Comparison of ENCODE assay signal across 12 cellular contexts in the genomic region with DNA sequence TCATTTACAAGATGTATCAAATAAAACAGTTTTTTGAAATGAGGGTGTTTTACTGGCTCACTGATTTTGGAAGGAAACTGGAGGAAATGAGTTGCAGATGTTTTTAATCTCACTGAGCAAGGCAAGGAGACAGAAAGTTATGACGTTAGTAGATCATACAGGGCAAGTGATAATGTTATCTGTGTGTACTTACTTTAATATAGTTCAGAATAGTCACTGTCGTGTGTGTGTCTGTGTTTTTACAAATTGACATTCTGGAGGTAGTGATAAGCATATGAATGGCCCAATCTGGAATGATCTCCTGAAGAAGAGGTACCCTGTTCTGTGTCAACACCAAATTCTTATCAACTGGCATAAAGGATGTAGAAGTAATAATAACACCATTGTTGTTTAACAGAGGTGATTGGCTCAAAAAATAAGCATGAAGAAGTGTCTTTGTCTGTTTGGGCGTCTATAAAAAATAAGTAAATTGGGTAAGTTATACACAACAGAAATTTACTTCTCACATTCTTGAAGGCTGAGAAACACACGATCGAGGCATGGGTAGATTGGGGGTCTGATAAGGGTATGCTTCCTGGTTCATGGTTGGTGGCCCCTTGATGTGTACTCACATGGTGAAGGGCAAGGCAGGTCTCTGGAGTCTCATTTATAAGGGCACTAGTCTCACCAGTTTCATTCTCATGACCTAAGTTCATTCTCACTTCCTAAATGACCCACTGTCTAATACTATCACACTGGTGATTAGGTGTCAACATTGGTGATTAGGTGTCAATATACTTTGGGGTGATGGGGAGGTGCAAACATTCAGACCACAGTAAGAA. TPM values are rescaled to one million over a fixed set of nuclear protein-coding genes. Genes with fewer than 3 reads are reported as not detected.
DNase-seq lines count a peak whose midpoint lies in the region; ATAC-seq and TF ChIP-seq lines count a peak whose summit lies in the region.
"Had no signal": no experiment of that assay in that cellular context is flagged by ENCODE, and none has a peak within 500 bp of the region (broad histone marks: within the 10 kb centered on the region; RNA-seq: fewer than 3 reads in every experiment).

No MANE protein-coding gene starts in this region.

- H3K36me3 ChIP-seq in right atrium auricular region = no peaks in the 10 kb centered on the region

- H3K27me3 Mint-ChIP-seq in HFFc6 (ENCODE audit: insufficient read depth) = 0 out of 2 replicates have a peak, but pooled peaks cover 3% of the 10 kb centered on the region

- no peaks in the 10 kb centered on the region for H3K27me3 ChIP-seq in right atrium auricular region

- peaks cover 0 to 10% of the 10 kb centered on the region in 2 donors for H3K9me3 ChIP-seq in right atrium auricular region

- no peak overlapping the region for H3K4me3 Mint-ChIP-seq in HFFc6

- POLR2A ChIA-PET in GM10248 (lab: Yijun Ruan, JAX) = no interaction called here

- CTCF ChIA-PET in GM10248 (lab: Yijun Ruan, JAX) = no interaction called here

- peaks cover 8% of the 10 kb centered on the region; the same call in 1 of the 2 replicates for H3K9me3 Mint-ChIP-seq in HFFc6

- intact Hi-C loops in lower leg skin (cut with DNase I; ENCODE audit: low total_unique reads) = no loop called here

- no peaks in the 10 kb centered on the region for H3K4me1 ChIP-seq in right atrium auricular region

- no peak overlapping the region for H3K4me3 ChIP-seq in right atrium auricular region
- H3K4me3 ChIP-seq in lower leg skin (ENCODE audit: low read depth, poor library complexity, severe bottlenecking) = no peak overlapping the region

- DNase-seq in GM10248 (ENCODE audit: extremely low spot score) (peak; percentile 18), right atrium auricular region (ENCODE audit: low spot score) (no peak), lower leg skin (ENCODE audit: low spot score in 2 of 2) (no peak), HFFc6 (no peak), SW480 (ENCODE audit: low spot score) (no peak), NCI-H446 treated with DMSO at 0.1 percent for 48 hours (lab: John Stamatoyannopoulos, UW) (no peak)
- DNase-seq: foreskin melanocyte; stimulated activated CD4-positive, alpha-beta T cell treated with anti-CD3 and anti-CD28 coated beads, Interleukin-4, amount 100 ng/mL, for 24 hours had no signal

- peak overlapping the region; percentile 1 to 11 for H3K27ac ChIP-seq in right atrium auricular region

- no peaks in the 10 kb centered on the region for H3K36me3 Mint-ChIP-seq in HFFc6 (ENCODE audit: low read depth)

- peak; percentile 70 for ATAC-seq in GM21447 (IDR thresholded peaks at IDR 0.05; ENCODE audit: unreplicated experiment)
- ATAC-seq in HG03565 (IDR thresholded peaks at IDR 0.05; ENCODE audit: unreplicated experiment) = peak; percentile 60

- H3K4me1 Mint-ChIP-seq in HFFc6 (ENCODE audit: low read depth) = peaks cover 7% of the 10 kb centered on the region

- 62 to 69% methylated on average over 5 of the region's 5 CpGs for WGBS in lower leg skin, 2 donors

- no peak for TF ChIP-seq POLR2A in lower leg skin (IDR thresholded peaks at IDR 0.05)

- TF ChIP-seq CTCF in GM10248 (IDR thresholded peaks at IDR 0.05; ENCODE audit: control extremely low read depth, extremely low read depth, low read depth, missing control alignments) (no peak), right atrium auricular region (IDR thresholded peaks at IDR 0.05) (no peak), lower leg skin (IDR thresholded peaks at IDR 0.05) (no peak), HFFc6 (IDR thresholded peaks at IDR 0.05) (no peak)

- H3K27ac Mint-ChIP-seq in HFFc6 = no peak overlapping the region

RNA-seq across cellular contexts. Expression of gene GBP4, which starts 2.1 kb away (rescaled TPM):
- total RNA-seq in right atrium auricular region (1 to 10 TPM; 6.1 to 6.2 TPM), lower leg skin (1 to 10 TPM in 3 of 4 donors, under 1 TPM in 1; 0.46 to 4.6 (median 3.2) TPM)
- under 1 TPM; 0.10 to 0.31 (median 0.22) TPM for total RNA-seq in HFFc6 (2021; fragmentation: NEBNext Ultra II Directional; extraction: Animal tissue kit (Norgen Biotek cat#: 25700))
- total RNA-seq: H1 had no signal

RNA-seq across cellular contexts. Expression of gene GBP7, which starts 25.1 kb away (rescaled TPM):
- not detected for total RNA-seq in right atrium auricular region
- total RNA-seq in lower leg skin = not detected
- not detected for total RNA-seq in HFFc6 (2021; fragmentation: NEBNext Ultra II Directional; extraction: Animal tissue kit (Norgen Biotek cat#: 25700))
- total RNA-seq: H1; T-helper 2 cell treated with Interferon-gamma antibody and Interleukin-4, amounts not matched to agents 100 ng/mL and 5 ng/mL, for 36 hours had no signal
